Comparison of ENCODE assay signal across 26 cellular contexts in genomic region chr5:158882660-158883059, GRCh38.
DNase-seq lines count a peak whose midpoint lies in the region; ATAC-seq, FAIRE-seq and TF ChIP-seq lines count a peak whose summit lies in the region.
"Had no signal": no experiment of that assay in that cellular context is flagged by ENCODE, and none has a peak within 500 bp of the region (broad histone marks: within the 10 kb centered on the region; RNA-seq: fewer than 3 reads in every experiment).

No MANE protein-coding gene starts in this region.

- H3K36me3 Mint-ChIP-seq in stimulated activated memory B cell treated with anti-CD40 and anti-IgM and Interleukin-4, amounts not matched to agents 10 μg/mL and 1 μg/mL and 100 μg/mL, for 72 hours: peaks cover 4% of the 10 kb centered on the region
- H3K36me3 Mint-ChIP-seq: CD4-positive, alpha-beta memory T cell had no signal

- no peaks in the 10 kb centered on the region for H3K9me3 Mint-ChIP-seq in stimulated activated memory B cell treated with anti-CD40 and anti-IgM and Interleukin-4, amounts not matched to agents 10 μg/mL and 1 μg/mL and 100 μg/mL, for 72 hours
- H3K9me3 Mint-ChIP-seq: CD4-positive, alpha-beta memory T cell had no signal

- no peak for TF ChIP-seq EP300 in GM12878 (IDR thresholded peaks at IDR 0.05; ENCODE audit: borderline replicate concordance in 1 of 2, control insufficient read depth in 1 of 2, low read depth in 2 of 2, low read length in 2 of 2)

- H4K20me1 ChIP-seq in BLaER1 treated with 17β-estradiol and CSF1 and Interleukin-3, amounts not matched to agents 10 nM and 100 nM: peaks cover 3 to 100% (median 79%) of the 10 kb centered on the region in 11 experiments; a peak in 18 of 22 replicates
- H4K20me1 ChIP-seq in Karpas-422 (ENCODE audit: insufficient read depth, low read depth, low read length) (no peaks in the 10 kb centered on the region), GM12878 (ENCODE audit: control insufficient read depth, insufficient read depth) (no peaks in the 10 kb centered on the region)

- 1% methylated on average over 5 of the region's 5 CpGs for whole genome bisulfite sequencing in GM12878 (ENCODE audit: insufficient coverage, insufficient replicate concordance, low lambda C conversion rate, missing lambda C conversion rate)
- WGBS in esophagus squamous epithelium, 2 donors: 89 to 90% methylated on average over 5 of the region's 5 CpGs
- WGBS in right lobe of liver (ENCODE audit: insufficient coverage, low coverage, low lambda C conversion rate, missing lambda C conversion rate): 84% methylated on average over 4 of the region's 5 CpGs

- H3K9ac ChIP-seq in BLaER1 treated with 17β-estradiol and CSF1 and Interleukin-3, amounts not matched to agents 10 nM and 100 nM: no peak overlapping the region
- peak overlapping the region; percentile 68 for H3K9ac ChIP-seq in Karpas-422 (ENCODE audit: low read length)
- peak overlapping the region; percentile 11; the same call in 1 of the 2 replicates for H3K9ac ChIP-seq in GM12878 (ENCODE audit: control insufficient read depth, insufficient read depth, low read length)

- no peak overlapping the region for H3K4me3 Mint-ChIP-seq in stimulated activated memory B cell treated with anti-CD40 and anti-IgM and Interleukin-4, amounts not matched to agents 10 μg/mL and 1 μg/mL and 100 μg/mL, for 72 hours
- H3K4me3 Mint-ChIP-seq: CD4-positive, alpha-beta memory T cell had no signal

- no peaks in the 10 kb centered on the region for H3K9me2 ChIP-seq in Karpas-422 (replicated peaks; ENCODE audit: insufficient read depth, low read length)

- POLR2A ChIA-PET in GM12878 (lab: Charles Lee): interaction anchor here (0.9 to 2.6 kb wide), 6 partner anchors 29 to 220 kb away, joined by 3 to 9 read pairs (median 5); no protein-coding TSS in a partner anchor

- H3K27ac Mint-ChIP-seq in stimulated activated memory B cell treated with anti-CD40 and anti-IgM and Interleukin-4, amounts not matched to agents 10 μg/mL and 1 μg/mL and 100 μg/mL, for 72 hours: peak overlapping the region; percentile 84
- H3K27ac Mint-ChIP-seq: CD4-positive, alpha-beta memory T cell had no signal

- H3K9me3 ChIP-seq in BLaER1 treated with 17β-estradiol and CSF1 and Interleukin-3, amounts not matched to agents 10 nM and 100 nM (replicated peaks in 1 of 11): no peaks in the 10 kb centered on the region
- H3K9me3 ChIP-seq in Karpas-422 (ENCODE audit: low read length) (no peaks in the 10 kb centered on the region), GM12878 (replicated peaks; ENCODE audit: control insufficient read depth, insufficient read depth, low read length) (no peaks in the 10 kb centered on the region), esophagus squamous epithelium (no peaks in the 10 kb centered on the region), right lobe of liver (no peaks in the 10 kb centered on the region)
- H3K9me3 ChIP-seq: MG63 had no signal

- H2AFZ ChIP-seq in Karpas-422 (ENCODE audit: low read length) (no peak overlapping the region), GM12878 (ENCODE audit: control insufficient read depth, low read depth, low read length) (no peak overlapping the region)

- in situ Hi-C loops in GM12878 (cut with MboI): no loop called here

- TF ChIP-seq POLR2A in GM12878 (IDR thresholded peaks at IDR 0.05; ENCODE audit: low read depth, low read length) (no peak), esophagus squamous epithelium (IDR thresholded peaks at IDR 0.05) (no peak), right lobe of liver (IDR thresholded peaks at IDR 0.05) (no peak)

- H3K4me3 ChIP-seq in BLaER1 treated with 17β-estradiol and CSF1 and Interleukin-3, amounts not matched to agents 10 nM and 100 nM: no peak overlapping the region
- H3K4me3 ChIP-seq in Karpas-422 (ENCODE audit: low read length) (peak overlapping the region; percentile 48), GM12878 (no peak overlapping the region), esophagus squamous epithelium (no peak overlapping the region), right lobe of liver (no peak overlapping the region)
- H3K4me3 ChIP-seq: MG63 had no signal

- no peak for FAIRE-seq in GM12878 (lab: Jason Lieb, UNC)
- FAIRE-seq: H54, HTR-8/SVneo had no signal

- no peak for TF ChIP-seq RAD21 in GM12878 (IDR thresholded peaks at IDR 0.05; ENCODE audit: insufficient read depth, low read depth, low read length)

- TF ChIP-seq CTCF in GM12878 (IDR thresholded peaks at IDR 0.05 in 2 of 3, conservative IDR thresholded peaks at IDR 0.05 in 1 of 3; ENCODE audit: control insufficient read depth in 2 of 3, extremely low read depth in 1 of 3, insufficient read depth in 1 of 3, low read depth in 3 of 3, low read length in 3 of 3): no peak
- no peak for TF ChIP-seq CTCF in esophagus squamous epithelium (IDR thresholded peaks at IDR 0.05)
- no peak for TF ChIP-seq CTCF in right lobe of liver (IDR thresholded peaks at IDR 0.05)

- no peaks in the 10 kb centered on the region for H3K27me3 Mint-ChIP-seq in stimulated activated memory B cell treated with anti-CD40 and anti-IgM and Interleukin-4, amounts not matched to agents 10 μg/mL and 1 μg/mL and 100 μg/mL, for 72 hours

- peak overlapping the region in 10 of 11 experiments; percentile 7 to 71 (median 62); a peak in 17 of 22 replicates for H3K4me2 ChIP-seq in BLaER1 treated with 17β-estradiol and CSF1 and Interleukin-3, amounts not matched to agents 10 nM and 100 nM
- H3K4me2 ChIP-seq in Karpas-422 (ENCODE audit: low read depth, low read length, poor library complexity, severe bottlenecking) (peak overlapping the region; percentile 65), GM12878 (ENCODE audit: control insufficient read depth, insufficient read depth) (peak overlapping the region; percentile 80; the same call in 1 of the 2 replicates)

- no peaks in the 10 kb centered on the region for H3K27me3 ChIP-seq in BLaER1 treated with 17β-estradiol and CSF1 and Interleukin-3, amounts not matched to agents 10 nM and 100 nM
- no peaks in the 10 kb centered on the region for H3K27me3 ChIP-seq in Karpas-422 (ENCODE audit: low read length)
- H3K27me3 ChIP-seq in GM12878 (replicated peaks in 1 of 2; ENCODE audit: control insufficient read depth in 2 of 2, insufficient read depth in 2 of 2, low read length in 1 of 2): no peaks in the 10 kb centered on the region
- peaks cover 0 to 53% (median 0%) of the 10 kb centered on the region in 4 donors for H3K27me3 ChIP-seq in esophagus squamous epithelium
- H3K27me3 ChIP-seq in right lobe of liver: no peaks in the 10 kb centered on the region
- H3K27me3 ChIP-seq: MG63 had no signal

- peaks cover 74 to 100% (median 96%) of the 10 kb centered on the region in 10 experiments for H3K4me1 ChIP-seq in BLaER1 treated with 17β-estradiol and CSF1 and Interleukin-3, amounts not matched to agents 10 nM and 100 nM
- H3K4me1 ChIP-seq in Karpas-422 (ENCODE audit: low read length): peaks cover 100% of the 10 kb centered on the region
- peaks cover 51% of the 10 kb centered on the region for H3K4me1 ChIP-seq in GM12878 (ENCODE audit: control insufficient read depth, insufficient read depth, low read length)
- H3K4me1 ChIP-seq in esophagus squamous epithelium: peaks cover 10 to 38% (median 15%) of the 10 kb centered on the region in 3 donors
- no peaks in the 10 kb centered on the region for H3K4me1 ChIP-seq in right lobe of liver

- H3K36me3 ChIP-seq in BLaER1 treated with 17β-estradiol and CSF1 and Interleukin-3, amounts not matched to agents 10 nM and 100 nM: peaks cover 0 to 98% (median 52%) of the 10 kb centered on the region in 11 experiments; a peak in 15 of 22 replicates
- H3K36me3 ChIP-seq in Karpas-422 (ENCODE audit: insufficient read depth, low read length) (no peaks in the 10 kb centered on the region), GM12878 (ENCODE audit: control insufficient read depth in 2 of 2, insufficient read depth in 2 of 2, low read length in 1 of 2) (no peaks in the 10 kb centered on the region; a peak in 1 of 4 replicates), esophagus squamous epithelium (no peaks in the 10 kb centered on the region), right lobe of liver (no peaks in the 10 kb centered on the region)
- H3K36me3 ChIP-seq: MG63 had no signal

- BruUV-seq in GM12878 (replicated peaks; lab: Mats Ljungman, UMichigan): no TSS peak

- H3K79me2 ChIP-seq in Karpas-422 (ENCODE audit: low read length) (peaks cover 83% of the 10 kb centered on the region), GM12878 (ENCODE audit: control insufficient read depth, insufficient read depth, low read length) (peaks cover 32% of the 10 kb centered on the region)

- RAD21 ChIA-PET in GM12878 (lab: Charles Lee; ENCODE audit: unreplicated experiment): interaction anchor here (1.1 to 5.7 kb wide), 7 partner anchors 11 to 223 kb away, joined by 3 to 86 read pairs (median 17); no protein-coding TSS in a partner anchor

- SMC1A ChIA-PET in GM12878 (lab: Charles Lee; ENCODE audit: uncharacterized antibody, unreplicated experiment): interaction anchor here (1.2 to 8.7 kb wide), 11 partner anchors 14 to 224 kb away, joined by 3 to 131 read pairs (median 13); no protein-coding TSS in a partner anchor

- ATAC-seq in GM12878 (no peak), HG02981 (IDR thresholded peaks at IDR 0.05; ENCODE audit: unreplicated experiment) (no peak), right lobe of liver (no peak), HG03378 (IDR thresholded peaks at IDR 0.05; ENCODE audit: unreplicated experiment) (no peak)
- no peak for ATAC-seq in stimulated activated memory B cell treated with anti-CD40 and anti-IgM and Interleukin-4, amounts not matched to agents 10 μg/mL and 1 μg/mL and 100 μg/mL, for 72 hours
- ATAC-seq: Panc1 had no signal

- peak overlapping the region in 7 of 11 experiments; percentile 11 to 67 (median 48); a peak in 9 of 22 replicates for H3K27ac ChIP-seq in BLaER1 treated with 17β-estradiol and CSF1 and Interleukin-3, amounts not matched to agents 10 nM and 100 nM
- H3K27ac ChIP-seq in Karpas-422 (ENCODE audit: low read length) (peak overlapping the region; percentile 98), GM12878 (ENCODE audit: control insufficient read depth, insufficient read depth) (peak overlapping the region; percentile 83; the same call in 1 of the 2 replicates), esophagus squamous epithelium (no peak overlapping the region), right lobe of liver (no peak overlapping the region)
- H3K27ac ChIP-seq: RWPE1 had no signal

- DNase-seq in Karpas-422 (peak; percentile 69), GM12878 (ENCODE audit: low read depth, low spot score) (no peak), esophagus squamous epithelium (lab: John Stamatoyannopoulos, UW) (no peak), right lobe of liver (no peak)
- DNase-seq: CD4-positive, alpha-beta memory T cell; COR-L47; EL; GDM1; KBM-7; MG63; NCI-H1048; NCI-H1694 treated with DMSO at 0.1 percent for 48 hours; NCI-H2081 treated with DMSO at 0.1 percent for 48 hours; NCI-H2171 treated with DMSO at 0.1 percent for 48 hours; NCI-H524; NCI-H748 treated with DMSO at 0.1 percent for 48 hours; SHP77; T-helper 1 cell had no signal

- CTCF ChIA-PET in GM12878 (lab: Yijun Ruan, JAX): interaction anchor here (0.9 to 1.5 kb wide), 2 partner anchors 13 to 15 kb away, joined by 3 to 4 read pairs; no protein-coding TSS in a partner anchor

- intact Hi-C loops in GM12878 (cut with micrococcal nuclease; ENCODE audit: unreplicated experiment) (no loop called here), esophagus squamous epithelium (cut with DNase I) (no loop called here), right lobe of liver (cut with DNase I) (no loop called here)

- H3K4me1 Mint-ChIP-seq in stimulated activated memory B cell treated with anti-CD40 and anti-IgM and Interleukin-4, amounts not matched to agents 10 μg/mL and 1 μg/mL and 100 μg/mL, for 72 hours: peaks cover 90% of the 10 kb centered on the region
- H3K4me1 Mint-ChIP-seq: CD4-positive, alpha-beta memory T cell had no signal

Comparison
In these comparisons a context has a peak if more than half of its experiments do, and no peak if none do; other contexts are left out.
1. H3K27ac ChIP-seq: peak in BLaER1 treated with 17β-estradiol and CSF1 and Interleukin-3, amounts not matched to agents 10 nM and 100 nM (7 of 11), Karpas-422 (single experiment) and GM12878 (single experiment); none in esophagus squamous epithelium (0 of 4) and right lobe of liver (0 of 3).
2. H3K9ac ChIP-seq: peak in Karpas-422 (single experiment) and GM12878 (single experiment); none in BLaER1 treated with 17β-estradiol and CSF1 and Interleukin-3, amounts not matched to agents 10 nM and 100 nM (0 of 11).
3. Peak in every context shown above with its lines, with median percentiles within 50 percentile points of each other: H3K4me2 ChIP-seq.